Comparison of ENCODE assay signal across 26 cellular contexts in the genomic region with DNA sequence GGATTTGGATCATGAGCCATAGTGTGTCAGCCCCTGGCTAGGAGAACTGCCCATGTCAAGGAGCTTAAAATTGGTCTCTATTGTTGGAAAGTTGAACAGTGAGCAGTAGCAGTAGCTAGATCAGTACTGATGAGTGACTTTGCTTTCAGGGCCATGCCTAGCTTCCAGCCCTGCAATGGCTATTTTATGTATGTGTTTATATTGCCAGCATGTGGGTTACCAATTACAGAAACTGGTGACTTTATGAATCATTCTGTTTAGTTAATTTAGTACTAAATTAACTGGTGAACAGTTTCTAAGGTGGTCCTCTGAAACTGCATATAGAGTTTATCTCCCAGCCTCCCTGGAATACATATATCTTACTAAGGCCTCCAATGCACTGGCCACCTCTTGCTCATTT.
"Had no signal": no experiment of that assay in that cellular context is flagged by ENCODE, and none has a peak within 500 bp of the region (broad histone marks: within the 10 kb centered on the region; RNA-seq: fewer than 3 reads in every experiment).

No MANE protein-coding gene starts in this region.

- H3K9me3 ChIP-seq: adrenal gland, SJCRH30, SK-N-SH had no signal

- DNase-seq: activated CD4-positive, alpha-beta T cell treated with anti-CD3 and anti-CD28 coated beads for 48 hours; activated CD4-positive, alpha-beta T cell treated with anti-CD3 and anti-CD28 coated beads, Interleukin-2, amount 50 U/mL, for 4 hours; activated CD8-positive, alpha-beta memory T cell treated with anti-CD3 and anti-CD28 coated beads, Interleukin-2, amount 50 U/mL, for 48 hours; activated CD8-positive, alpha-beta T cell treated with anti-CD3 and anti-CD28 coated beads, Interleukin-2, amount 10 ng/mL, durations not matched to agents 7 days and 5 days; activated naive CD4-positive, alpha-beta T cell treated with anti-CD3 and anti-CD28 coated beads, Interleukin-2, amount 50 U/mL, for 16 hours; activated naive CD8-positive, alpha-beta T cell treated with anti-CD3 and anti-CD28 coated beads, Interleukin-2, amount 10 ng/mL, durations not matched to agents 7 days and 5 days; activated T-cell treated with anti-CD3 and anti-CD28 coated beads, Interleukin-2, amount 50 U/mL, for 1 hour; adrenal gland; anterior cingulate cortex; cerebellar nuclear complex; NCI-H1105 treated with DMSO at 0.1 percent for 48 hours; NCI-H1930; NCI-H2171 treated with DMSO at 0.1 percent for 48 hours; NCI-H226; NCI-H510A; NCI-H526 treated with DMSO at 0.1 percent for 48 hours; NCI-H82; NK-92 treated with Interleukin-12 subunit alpha and Interleukin-12 subunit beta, amount 100 ng/mL, for 24 hours; OCI-M1; RPMI8226; SJCRH30; SK-N-SH; T-helper 1 cell had no signal

- H3K27me3 ChIP-seq: adrenal gland, SJCRH30 had no signal

- H3K36me3 ChIP-seq: adrenal gland, SJCRH30 had no signal

- ATAC-seq: activated CD4-positive, CD25-positive, alpha-beta regulatory T cell treated with anti-CD3 and anti-CD28 coated beads, Interleukin-2, amount 50 U/mL, for 24 hours; activated CD8-positive, alpha-beta T cell treated with anti-CD3 and anti-CD28 coated beads, Interleukin-2, amount 10 ng/mL, durations not matched to agents 7 days and 5 days; Panc1; Right ventricle myocardium inferior had no signal

- H3K4me2 ChIP-seq: SK-N-SH had no signal

- H3K27ac ChIP-seq: adrenal gland, SJCRH30 had no signal

- H3K9ac ChIP-seq: SK-N-SH had no signal

- H3K4me3 ChIP-seq: adrenal gland, SJCRH30 had no signal

- H3K4me1 ChIP-seq: adrenal gland, SJCRH30 had no signal
